8 cellular contexts compared by ENCODE assay signal in genomic region chr4:56049428-56050212, GRCh38.
DNase-seq lines count a peak whose midpoint lies in the region; TF ChIP-seq lines count a peak whose summit lies in the region.

No MANE protein-coding gene starts in this region.

- H3K23ac ChIP-seq in H9 (ENCODE audit: insufficient read length, low read depth, low read length), result no peak overlapping the region
- H3K23ac ChIP-seq in mesendoderm (ENCODE audit: low read length), result no peak overlapping the region

- peaks cover 11% of the 10 kb centered on the region for H3K23me2 ChIP-seq in H9 (ENCODE audit: insufficient read length, low read depth, low read length, poor library complexity, severe bottlenecking)

- H3K27ac Mint-ChIP-seq in H9, result peak overlapping the region; percentile 95 to 97 (median 95)

- H3K27me3 ChIP-seq in H9 (ENCODE audit: insufficient read depth, low read length), result no peaks in the 10 kb centered on the region
- no peaks in the 10 kb centered on the region for H3K27me3 ChIP-seq in endocrine pancreas (ENCODE audit: control insufficient read depth, insufficient read depth, low read length)
- H3K27me3 ChIP-seq in mesendoderm (ENCODE audit: insufficient read depth, low read length, poor library complexity), result no peaks in the 10 kb centered on the region
- H3K27me3 ChIP-seq in suprapubic skin, result peaks cover 23% of the 10 kb centered on the region

- peak overlapping the region; percentile 97 for H3K14ac ChIP-seq in H9 (ENCODE audit: insufficient read depth, low read length)

- H4K8ac ChIP-seq in H9 (replicated peaks; ENCODE audit: insufficient read length, low read depth, low read length), result no peak overlapping the region
- H4K8ac ChIP-seq in mesendoderm (ENCODE audit: low read depth, low read length), result no peak overlapping the region

- H4K20me1 ChIP-seq in H9 (ENCODE audit: control insufficient read depth, insufficient read depth, insufficient read length), result no peaks in the 10 kb centered on the region

- no peaks in the 10 kb centered on the region; a peak in 1 of 7 replicates for H3K36me3 Mint-ChIP-seq in H9 (ENCODE audit: insufficient read depth in 1 of 3, low read depth in 3 of 3)

- no peak overlapping the region for H2BK12ac ChIP-seq in H9 (ENCODE audit: insufficient read length, low read depth, low read length)

- H2BK5ac ChIP-seq in H9 (ENCODE audit: insufficient read length, low read length), result no peak overlapping the region
- peak overlapping the region; percentile 63 for H2BK5ac ChIP-seq in mesendoderm (ENCODE audit: low read length)

- H4K5ac ChIP-seq in H9 (ENCODE audit: insufficient read length, low read depth, low read length), result peak overlapping the region; percentile 24
- no peak overlapping the region for H4K5ac ChIP-seq in mesendoderm (ENCODE audit: low read length)

- no peak for TF ChIP-seq POLR2A in suprapubic skin (IDR thresholded peaks at IDR 0.05)

- H3K56ac ChIP-seq in H9 (ENCODE audit: insufficient read length, low read depth, low read length) (no peak overlapping the region), mesendoderm (ENCODE audit: low read length) (peak overlapping the region; percentile 85)

- H3K4me1 Mint-ChIP-seq in H9, result peaks cover 29 to 30% of the 10 kb centered on the region in 2 experiments

- WGBS in H9 (ENCODE audit: extremely low coverage, insufficient read length, low lambda C conversion rate), result no CpG with 5 or more reads among the region's 54 CpGs
- no CpG with 5 or more reads among the region's 54 CpGs for WGBS in mesendoderm (ENCODE audit: extremely low coverage, insufficient coverage, low lambda C conversion rate)
- under 1% methylated on average over 51 of the region's 54 CpGs for WGBS in suprapubic skin

- H3K79me2 ChIP-seq in H9 (ENCODE audit: insufficient read depth, low read length), result no peaks in the 10 kb centered on the region
- H3K79me2 ChIP-seq in mesendoderm (ENCODE audit: control insufficient read depth, insufficient read depth, low read length), result peaks cover 5% of the 10 kb centered on the region

- H3K4me3 Mint-ChIP-seq in H9, result peak overlapping the region; percentile 90 to 92

- H3K9me3 ChIP-seq in H9 (ENCODE audit: control insufficient read depth, low read depth, low read length) (no peaks in the 10 kb centered on the region), endocrine pancreas (ENCODE audit: control insufficient read depth, low read length) (no peaks in the 10 kb centered on the region), suprapubic skin (no peaks in the 10 kb centered on the region)

- H3K9ac ChIP-seq in H9 (ENCODE audit: extremely low read depth, insufficient read length, low read length) (peak overlapping the region; percentile 82), endocrine pancreas (ENCODE audit: control insufficient read depth, insufficient read depth, low read length) (peak overlapping the region; percentile 65), mesendoderm (ENCODE audit: low read length) (peak overlapping the region; percentile 88)

- H3K4me3 ChIP-seq in endocrine pancreas (ENCODE audit: control insufficient read depth, insufficient read depth, low read length) (peak overlapping the region; percentile 78), mesendoderm (ENCODE audit: low read length) (peak overlapping the region; percentile 88), suprapubic skin (peak overlapping the region; percentile 66)

- H2BK120ac ChIP-seq in H9 (ENCODE audit: low read depth, low read length, poor library complexity, severe bottlenecking), result peak overlapping the region; percentile 87
- H2BK120ac ChIP-seq in mesendoderm (ENCODE audit: low read depth, low read length), result peak overlapping the region; percentile 82

- no peak overlapping the region for H2BK20ac ChIP-seq in H9 (ENCODE audit: low read depth, low read length, poor library complexity, severe bottlenecking)

- DNase-seq in activated T-cell treated with anti-CD3 and anti-CD28 coated beads for 48 hours (ENCODE audit: low read depth) (peak; percentile 2), activated T-cell treated with anti-CD3 and anti-CD28 coated beads for 4 hours (no peak), H9 (peak; percentile 69), Kasumi-1 (lab: John Stamatoyannopoulos, UW) (peak; percentile 63 to 70), T1000 (lab: John Stamatoyannopoulos, UW) (peak; percentile 57), mesendoderm (peak; percentile 86), suprapubic skin (ENCODE audit: low spot score in 2 of 2) (no peak)

- H3K36me3 ChIP-seq in endocrine pancreas (ENCODE audit: control insufficient read depth, insufficient read depth, low read length) (no peaks in the 10 kb centered on the region), mesendoderm (ENCODE audit: control insufficient read depth, insufficient read depth, low read length) (no peaks in the 10 kb centered on the region), suprapubic skin (no peaks in the 10 kb centered on the region)

- H3K4me1 ChIP-seq in H9 (ENCODE audit: insufficient read depth, low read length), result peaks cover 4% of the 10 kb centered on the region
- no peaks in the 10 kb centered on the region for H3K4me1 ChIP-seq in endocrine pancreas (ENCODE audit: control insufficient read depth, insufficient read depth, low read length)
- H3K4me1 ChIP-seq in mesendoderm (ENCODE audit: control insufficient read depth, low read depth, low read length), result peaks cover 2% of the 10 kb centered on the region
- H3K4me1 ChIP-seq in suprapubic skin, result peaks cover 16% of the 10 kb centered on the region

- H4K91ac ChIP-seq in H9 (ENCODE audit: insufficient read length, low read depth, low read length), result no peak overlapping the region

- H2AFZ ChIP-seq in H9 (ENCODE audit: low read length), result peak overlapping the region; percentile 34

- H2AK5ac ChIP-seq in H9 (ENCODE audit: insufficient read length, low read length), result no peak overlapping the region
- H2AK5ac ChIP-seq in mesendoderm (ENCODE audit: low read length), result no peak overlapping the region

- H3K79me1 ChIP-seq in H9 (ENCODE audit: insufficient read depth, low read depth, low read length, poor library complexity, severe bottlenecking) (peaks cover 4% of the 10 kb centered on the region), mesendoderm (ENCODE audit: low read length) (peaks cover 2% of the 10 kb centered on the region)

- H3T11ph ChIP-seq in H9 (ENCODE audit: low read length), result no peak overlapping the region

- H3K27me3 Mint-ChIP-seq in H9 (ENCODE audit: low read depth), result peaks cover 13% of the 10 kb centered on the region

- no peak for TF ChIP-seq EP300 in suprapubic skin (IDR thresholded peaks at IDR 0.05)

- H3K27ac ChIP-seq in H9 (ENCODE audit: insufficient read length, low read depth, low read length), result peak overlapping the region; percentile 8
- H3K27ac ChIP-seq in mesendoderm (ENCODE audit: low read depth, low read length), result peak overlapping the region; percentile 89
- no peak overlapping the region for H3K27ac ChIP-seq in suprapubic skin

- no peak for TF ChIP-seq CTCF in H9 (conservative IDR thresholded peaks at IDR 0.05)
- TF ChIP-seq CTCF in suprapubic skin (IDR thresholded peaks at IDR 0.05), result no peak

- H3K4me2 ChIP-seq in H9 (ENCODE audit: insufficient read depth, insufficient read length, low read length), result peak overlapping the region; percentile 49
- H3K4me2 ChIP-seq in mesendoderm (ENCODE audit: low read length), result peak overlapping the region; percentile 41

- no peak overlapping the region for H2BK15ac ChIP-seq in H9 (ENCODE audit: low read depth, low read length)
- peak overlapping the region; percentile 86 for H2BK15ac ChIP-seq in mesendoderm (replicated peaks; ENCODE audit: low read depth)

- H3K4ac ChIP-seq in H9 (ENCODE audit: low read depth, low read length) (no peak overlapping the region; the same call in 1 of the 2 replicates), mesendoderm (ENCODE audit: low read depth, low read length) (peak overlapping the region; percentile 97)

- H3K18ac ChIP-seq in H9 (ENCODE audit: insufficient read length, low read depth, low read length) (peak overlapping the region; percentile 94), mesendoderm (ENCODE audit: low read length) (peak overlapping the region; percentile 98)

- H3K9me3 Mint-ChIP-seq in H9, result no peaks in the 10 kb centered on the region

Comparison
In these comparisons a context has a peak if more than half of its experiments do, and no peak if none do; other contexts are left out.
1. DNase-seq: peak in activated T-cell treated with anti-CD3 and anti-CD28 coated beads for 48 hours (single experiment), H9 (single experiment), Kasumi-1 (2 of 2), T1000 (single experiment) and mesendoderm (single experiment); none in activated T-cell treated with anti-CD3 and anti-CD28 coated beads for 4 hours (single experiment) and suprapubic skin (0 of 2).
2. Peak in every context shown above with its lines, with median percentiles within 50 percentile points of each other: H3K9ac ChIP-seq and H3K4me3 ChIP-seq.